Comparison of ENCODE assay signal across 1 cellular context in genomic region chr4:10185518-10186227, GRCh38.
A peak's percentile ranks its signal among the peaks of the same experiment; 100 is the strongest.
TF ChIP-seq lines count a peak whose summit lies in the region.

No MANE protein-coding gene starts in this region.

TF ChIP-seq in K562, 482 proteins besides CTCF, POLR2A, EP300 and RAD21 (continued from another document and continues in another):
- TF ChIP-seq ATF4 (CRISPR knock-in tag; IDR thresholded peaks at IDR 0.05) (0 out of 2 replicates have a peak, but pooled peaks have one; percentile 4), JUNB (CRISPR knock-in tag; conservative IDR thresholded peaks at IDR 0.05) (no peak), PHF21A (IDR thresholded peaks at IDR 0.05; ENCODE audit: borderline replicate concordance, low read depth) (no peak), ZNF584 (CRISPR knock-in tag; IDR thresholded peaks at IDR 0.05; ENCODE audit: low read depth) (peak; percentile 68; the same call in 1 of the 2 replicates), BRD4 (IDR thresholded peaks at IDR 0.05) (peak; percentile 91), ZNF280B (CRISPR knock-in tag; IDR thresholded peaks at IDR 0.05) (no peak), NFE2 (IDR thresholded peaks at IDR 0.05; ENCODE audit: low read depth) (peak; percentile 65), NRF1 (conservative IDR thresholded peaks at IDR 0.05 in 1 of 2, IDR thresholded peaks at IDR 0.05 in 1 of 2) (no peak), ARHGAP35 (IDR thresholded peaks at IDR 0.05; ENCODE audit: partially characterized antibody) (no peak), SRSF1 (IDR thresholded peaks at IDR 0.05; ENCODE audit: low read depth, low read length) (no peak), SIX5 (IDR thresholded peaks at IDR 0.05; ENCODE audit: borderline replicate concordance in 1 of 2, insufficient read depth in 1 of 2, low read depth in 1 of 2, low read length in 2 of 2) (0 out of 4 replicates have a peak, but pooled peaks of 1 of the 2 experiments have one; percentile 9), ZBTB12 (CRISPR knock-in tag; IDR thresholded peaks at IDR 0.05) (peak; percentile 41; the same call in 1 of the 2 replicates), BDP1 (IDR thresholded peaks at IDR 0.05; ENCODE audit: insufficient read depth, insufficient read length) (no peak), KLF1 (tag; IDR thresholded peaks at IDR 0.05) (no peak), MITF (IDR thresholded peaks at IDR 0.05) (peak; percentile 44; the same call in 1 of the 2 replicates), MIER1 (IDR thresholded peaks at IDR 0.05; ENCODE audit: low read depth) (no peak), XRCC3 (IDR thresholded peaks at IDR 0.05) (no peak), ZNF175 (CRISPR knock-in tag; IDR thresholded peaks at IDR 0.05; ENCODE audit: low read depth) (peak; percentile 74; the same call in 1 of the 2 replicates), ZNF77 (CRISPR knock-in tag; IDR thresholded peaks at IDR 0.05) (0 out of 2 replicates have a peak, but pooled peaks have one; percentile 36), SMAD1 (IDR thresholded peaks at IDR 0.05; ENCODE audit: low read depth, low read length, partially characterized antibody) (peak; percentile 74), ZNF41 (CRISPR knock-in tag; conservative IDR thresholded peaks at IDR 0.05) (0 out of 2 replicates have a peak, but pooled peaks have one; percentile 36), HDAC6 (IDR thresholded peaks at IDR 0.05; ENCODE audit: low read depth, low read length) (no peak), CBX8 (IDR thresholded peaks at IDR 0.05; ENCODE audit: borderline replicate concordance, extremely low read depth, low read depth, low read length, poor library complexity, severe bottlenecking) (no peak), ZNF609 (CRISPR knock-in tag; IDR thresholded peaks at IDR 0.05; ENCODE audit: borderline replicate concordance) (no peak), GATA2 (CRISPR knock-in tag; IDR thresholded peaks at IDR 0.05) (peak; percentile 33; the same call in 1 of the 2 replicates), SUPT5H (IDR thresholded peaks at IDR 0.05) (peak; percentile 60)
- TF ChIP-seq, protein P1, sequence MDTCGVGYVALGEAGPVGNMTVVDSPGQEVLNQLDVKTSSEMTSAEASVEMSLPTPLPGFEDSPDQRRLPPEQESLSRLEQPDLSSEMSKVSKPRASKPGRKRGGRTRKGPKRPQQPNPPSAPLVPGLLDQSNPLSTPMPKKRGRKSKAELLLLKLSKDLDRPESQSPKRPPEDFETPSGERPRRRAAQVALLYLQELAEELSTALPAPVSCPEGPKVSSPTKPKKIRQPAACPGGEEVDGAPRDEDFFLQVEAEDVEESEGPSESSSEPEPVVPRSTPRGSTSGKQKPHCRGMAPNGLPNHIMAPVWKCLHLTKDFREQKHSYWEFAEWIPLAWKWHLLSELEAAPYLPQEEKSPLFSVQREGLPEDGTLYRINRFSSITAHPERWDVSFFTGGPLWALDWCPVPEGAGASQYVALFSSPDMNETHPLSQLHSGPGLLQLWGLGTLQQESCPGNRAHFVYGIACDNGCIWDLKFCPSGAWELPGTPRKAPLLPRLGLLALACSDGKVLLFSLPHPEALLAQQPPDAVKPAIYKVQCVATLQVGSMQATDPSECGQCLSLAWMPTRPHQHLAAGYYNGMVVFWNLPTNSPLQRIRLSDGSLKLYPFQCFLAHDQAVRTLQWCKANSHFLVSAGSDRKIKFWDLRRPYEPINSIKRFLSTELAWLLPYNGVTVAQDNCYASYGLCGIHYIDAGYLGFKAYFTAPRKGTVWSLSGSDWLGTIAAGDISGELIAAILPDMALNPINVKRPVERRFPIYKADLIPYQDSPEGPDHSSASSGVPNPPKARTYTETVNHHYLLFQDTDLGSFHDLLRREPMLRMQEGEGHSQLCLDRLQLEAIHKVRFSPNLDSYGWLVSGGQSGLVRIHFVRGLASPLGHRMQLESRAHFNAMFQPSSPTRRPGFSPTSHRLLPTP (IDR thresholded peaks at IDR 0.05; ENCODE audit: borderline replicate concordance, extremely low read depth, insufficient read length): no peak
- TF ChIP-seq, protein P2, sequence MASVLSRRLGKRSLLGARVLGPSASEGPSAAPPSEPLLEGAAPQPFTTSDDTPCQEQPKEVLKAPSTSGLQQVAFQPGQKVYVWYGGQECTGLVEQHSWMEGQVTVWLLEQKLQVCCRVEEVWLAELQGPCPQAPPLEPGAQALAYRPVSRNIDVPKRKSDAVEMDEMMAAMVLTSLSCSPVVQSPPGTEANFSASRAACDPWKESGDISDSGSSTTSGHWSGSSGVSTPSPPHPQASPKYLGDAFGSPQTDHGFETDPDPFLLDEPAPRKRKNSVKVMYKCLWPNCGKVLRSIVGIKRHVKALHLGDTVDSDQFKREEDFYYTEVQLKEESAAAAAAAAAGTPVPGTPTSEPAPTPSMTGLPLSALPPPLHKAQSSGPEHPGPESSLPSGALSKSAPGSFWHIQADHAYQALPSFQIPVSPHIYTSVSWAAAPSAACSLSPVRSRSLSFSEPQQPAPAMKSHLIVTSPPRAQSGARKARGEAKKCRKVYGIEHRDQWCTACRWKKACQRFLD (CRISPR knock-in tag; IDR thresholded peaks at IDR 0.05): 0 out of 2 replicates have a peak, but pooled peaks have one; percentile 56
- TF ChIP-seq, protein P3, sequence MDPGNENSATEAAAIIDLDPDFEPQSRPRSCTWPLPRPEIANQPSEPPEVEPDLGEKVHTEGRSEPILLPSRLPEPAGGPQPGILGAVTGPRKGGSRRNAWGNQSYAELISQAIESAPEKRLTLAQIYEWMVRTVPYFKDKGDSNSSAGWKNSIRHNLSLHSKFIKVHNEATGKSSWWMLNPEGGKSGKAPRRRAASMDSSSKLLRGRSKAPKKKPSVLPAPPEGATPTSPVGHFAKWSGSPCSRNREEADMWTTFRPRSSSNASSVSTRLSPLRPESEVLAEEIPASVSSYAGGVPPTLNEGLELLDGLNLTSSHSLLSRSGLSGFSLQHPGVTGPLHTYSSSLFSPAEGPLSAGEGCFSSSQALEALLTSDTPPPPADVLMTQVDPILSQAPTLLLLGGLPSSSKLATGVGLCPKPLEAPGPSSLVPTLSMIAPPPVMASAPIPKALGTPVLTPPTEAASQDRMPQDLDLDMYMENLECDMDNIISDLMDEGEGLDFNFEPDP (CRISPR knock-in tag; IDR thresholded peaks at IDR 0.05): no peak
- TF ChIP-seq, protein P4, sequence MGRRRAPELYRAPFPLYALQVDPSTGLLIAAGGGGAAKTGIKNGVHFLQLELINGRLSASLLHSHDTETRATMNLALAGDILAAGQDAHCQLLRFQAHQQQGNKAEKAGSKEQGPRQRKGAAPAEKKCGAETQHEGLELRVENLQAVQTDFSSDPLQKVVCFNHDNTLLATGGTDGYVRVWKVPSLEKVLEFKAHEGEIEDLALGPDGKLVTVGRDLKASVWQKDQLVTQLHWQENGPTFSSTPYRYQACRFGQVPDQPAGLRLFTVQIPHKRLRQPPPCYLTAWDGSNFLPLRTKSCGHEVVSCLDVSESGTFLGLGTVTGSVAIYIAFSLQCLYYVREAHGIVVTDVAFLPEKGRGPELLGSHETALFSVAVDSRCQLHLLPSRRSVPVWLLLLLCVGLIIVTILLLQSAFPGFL (CRISPR knock-in tag; IDR thresholded peaks at IDR 0.05): 0 out of 2 replicates have a peak, but pooled peaks have one; percentile 78
- TF ChIP-seq, protein P5, sequence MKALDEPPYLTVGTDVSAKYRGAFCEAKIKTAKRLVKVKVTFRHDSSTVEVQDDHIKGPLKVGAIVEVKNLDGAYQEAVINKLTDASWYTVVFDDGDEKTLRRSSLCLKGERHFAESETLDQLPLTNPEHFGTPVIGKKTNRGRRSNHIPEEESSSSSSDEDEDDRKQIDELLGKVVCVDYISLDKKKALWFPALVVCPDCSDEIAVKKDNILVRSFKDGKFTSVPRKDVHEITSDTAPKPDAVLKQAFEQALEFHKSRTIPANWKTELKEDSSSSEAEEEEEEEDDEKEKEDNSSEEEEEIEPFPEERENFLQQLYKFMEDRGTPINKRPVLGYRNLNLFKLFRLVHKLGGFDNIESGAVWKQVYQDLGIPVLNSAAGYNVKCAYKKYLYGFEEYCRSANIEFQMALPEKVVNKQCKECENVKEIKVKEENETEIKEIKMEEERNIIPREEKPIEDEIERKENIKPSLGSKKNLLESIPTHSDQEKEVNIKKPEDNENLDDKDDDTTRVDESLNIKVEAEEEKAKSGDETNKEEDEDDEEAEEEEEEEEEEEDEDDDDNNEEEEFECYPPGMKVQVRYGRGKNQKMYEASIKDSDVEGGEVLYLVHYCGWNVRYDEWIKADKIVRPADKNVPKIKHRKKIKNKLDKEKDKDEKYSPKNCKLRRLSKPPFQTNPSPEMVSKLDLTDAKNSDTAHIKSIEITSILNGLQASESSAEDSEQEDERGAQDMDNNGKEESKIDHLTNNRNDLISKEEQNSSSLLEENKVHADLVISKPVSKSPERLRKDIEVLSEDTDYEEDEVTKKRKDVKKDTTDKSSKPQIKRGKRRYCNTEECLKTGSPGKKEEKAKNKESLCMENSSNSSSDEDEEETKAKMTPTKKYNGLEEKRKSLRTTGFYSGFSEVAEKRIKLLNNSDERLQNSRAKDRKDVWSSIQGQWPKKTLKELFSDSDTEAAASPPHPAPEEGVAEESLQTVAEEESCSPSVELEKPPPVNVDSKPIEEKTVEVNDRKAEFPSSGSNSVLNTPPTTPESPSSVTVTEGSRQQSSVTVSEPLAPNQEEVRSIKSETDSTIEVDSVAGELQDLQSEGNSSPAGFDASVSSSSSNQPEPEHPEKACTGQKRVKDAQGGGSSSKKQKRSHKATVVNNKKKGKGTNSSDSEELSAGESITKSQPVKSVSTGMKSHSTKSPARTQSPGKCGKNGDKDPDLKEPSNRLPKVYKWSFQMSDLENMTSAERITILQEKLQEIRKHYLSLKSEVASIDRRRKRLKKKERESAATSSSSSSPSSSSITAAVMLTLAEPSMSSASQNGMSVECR (CRISPR knock-in tag; IDR thresholded peaks at IDR 0.05): no peak
- TF ChIP-seq, protein P6, sequence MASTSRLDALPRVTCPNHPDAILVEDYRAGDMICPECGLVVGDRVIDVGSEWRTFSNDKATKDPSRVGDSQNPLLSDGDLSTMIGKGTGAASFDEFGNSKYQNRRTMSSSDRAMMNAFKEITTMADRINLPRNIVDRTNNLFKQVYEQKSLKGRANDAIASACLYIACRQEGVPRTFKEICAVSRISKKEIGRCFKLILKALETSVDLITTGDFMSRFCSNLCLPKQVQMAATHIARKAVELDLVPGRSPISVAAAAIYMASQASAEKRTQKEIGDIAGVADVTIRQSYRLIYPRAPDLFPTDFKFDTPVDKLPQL (IDR thresholded peaks at IDR 0.05; ENCODE audit: extremely low read depth, insufficient read length): no peak
